Comparison of ENCODE assay signal across 14 cellular contexts in genomic region chr10:17474595-17474994, GRCh38. TPM values are rescaled to one million over a fixed set of nuclear protein-coding genes. Genes with fewer than 3 reads are reported as not detected.
DNase-seq lines count a peak whose midpoint lies in the region; ATAC-seq and TF ChIP-seq lines count a peak whose summit lies in the region.
"Had no signal": no experiment of that assay in that cellular context is flagged by ENCODE, and none has a peak within 500 bp of the region (broad histone marks: within the 10 kb centered on the region; RNA-seq: fewer than 3 reads in every experiment).

No MANE protein-coding gene starts in this region.

- no peak overlapping the region for H2AK5ac ChIP-seq in trophoblast cell (ENCODE audit: low read length)

- H3K36me3 ChIP-seq in adipocyte (ENCODE audit: control insufficient read depth, insufficient read depth, low read length, severe bottlenecking) (no peaks in the 10 kb centered on the region), lower lobe of right lung (no peaks in the 10 kb centered on the region), trophoblast cell (ENCODE audit: control insufficient read depth in 1 of 2, insufficient read depth in 2 of 2, low read length in 2 of 2) (no peaks in the 10 kb centered on the region)
- H3K36me3 ChIP-seq: neural progenitor cell, Peyer's patch had no signal

- no peak overlapping the region for H4K12ac ChIP-seq in trophoblast cell (ENCODE audit: low read depth, low read length)

- ATAC-seq in lower lobe of right lung: no peak

- H3K79me1 ChIP-seq in trophoblast cell (ENCODE audit: low read length): no peaks in the 10 kb centered on the region

- no peak overlapping the region for H2BK120ac ChIP-seq in trophoblast cell (ENCODE audit: insufficient read depth, low read length, poor library complexity)

- H3K4ac ChIP-seq in trophoblast cell (ENCODE audit: low read depth, low read length): no peak overlapping the region

- no peak overlapping the region for H3K27ac Mint-ChIP-seq in T-helper 2 cell treated with Interferon-gamma antibody and Interleukin-4, amounts not matched to agents 5 μg/mL and 100 μg/mL, for 36 hours
- H3K27ac Mint-ChIP-seq: neural progenitor cell had no signal

- H2BK12ac ChIP-seq in trophoblast cell (ENCODE audit: low read length): no peak overlapping the region

- H3K36me3 Mint-ChIP-seq in T-helper 2 cell treated with Interferon-gamma antibody and Interleukin-4, amounts not matched to agents 5 μg/mL and 100 μg/mL, for 36 hours (ENCODE audit: low read depth): no peaks in the 10 kb centered on the region
- H3K36me3 Mint-ChIP-seq: neural progenitor cell had no signal

- no peak overlapping the region for H4K91ac ChIP-seq in trophoblast cell (ENCODE audit: low read depth, low read length)

- H3K14ac ChIP-seq in trophoblast cell (ENCODE audit: low read length): no peak overlapping the region

- H3K79me2 ChIP-seq in trophoblast cell (ENCODE audit: control insufficient read depth, insufficient read depth, low read length, poor library complexity): no peaks in the 10 kb centered on the region

- 0 out of 2 replicates have a peak, but pooled peaks have one; percentile 20 for TF ChIP-seq CTCF in LNCaP clone FGC (IDR thresholded peaks at IDR 0.05; ENCODE audit: control insufficient read depth, extremely low read depth, insufficient read depth)
- TF ChIP-seq CTCF in lower lobe of right lung (IDR thresholded peaks at IDR 0.05): peak; percentile 9

- peaks cover 4% of the 10 kb centered on the region for H3K9me3 Mint-ChIP-seq in T-helper 2 cell treated with Interferon-gamma antibody and Interleukin-4, amounts not matched to agents 5 μg/mL and 100 μg/mL, for 36 hours

- H3K4me3 Mint-ChIP-seq in T-helper 2 cell treated with Interferon-gamma antibody and Interleukin-4, amounts not matched to agents 5 μg/mL and 100 μg/mL, for 36 hours: no peak overlapping the region
- H3K4me3 Mint-ChIP-seq: neural progenitor cell had no signal

- H3K23ac ChIP-seq in trophoblast cell (ENCODE audit: low read length): no peak overlapping the region

- H3K4me3 ChIP-seq in LNCaP clone FGC (ENCODE audit: low read depth, low read length): no peak overlapping the region
- no peak overlapping the region for H3K4me3 ChIP-seq in adipocyte (ENCODE audit: low read length)
- no peak overlapping the region for H3K4me3 ChIP-seq in lower lobe of right lung
- H3K4me3 ChIP-seq in trophoblast cell (ENCODE audit: low read depth, low read length): no peak overlapping the region
- H3K4me3 ChIP-seq: neural progenitor cell, Peyer's patch had no signal

- DNase-seq in EH (ENCODE audit: low read depth) (peak; percentile 35), LNCaP clone FGC (ENCODE audit: low read depth) (peak; percentile 32), adipocyte (ENCODE audit: low read depth) (peak; percentile 27), lower lobe of right lung (no peak), hypothalamus (lab: John Stamatoyannopoulos, UW) (no peak), trophoblast cell (no peak)
- no peak for DNase-seq in T-helper 2 cell treated with Interferon-gamma antibody and Interleukin-4, amounts not matched to agents 5 μg/mL and 100 μg/mL, for 36 hours (ENCODE audit: low spot score)
- DNase-seq: activated CD8-positive, alpha-beta memory T cell treated with anti-CD3 and anti-CD28 coated beads, Interleukin-2, amount 50 U/mL, for 48 hours; amygdala; islet precursor cell; NCI-H187; Peyer's patch; stimulated activated CD4-positive, alpha-beta T cell treated with anti-CD3 and anti-CD28 coated beads, Interleukin-15, amount 100 ng/mL, for 24 hours had no signal

- H3K4me1 Mint-ChIP-seq in T-helper 2 cell treated with Interferon-gamma antibody and Interleukin-4, amounts not matched to agents 5 μg/mL and 100 μg/mL, for 36 hours (ENCODE audit: low read depth): peaks cover 7% of the 10 kb centered on the region
- H3K4me1 Mint-ChIP-seq: neural progenitor cell had no signal

- H2AFZ ChIP-seq in trophoblast cell (ENCODE audit: insufficient read depth, low read length, poor library complexity): no peak overlapping the region
- H2AFZ ChIP-seq: neural progenitor cell had no signal

- H3K9ac ChIP-seq in adipocyte (ENCODE audit: low read length) (no peak overlapping the region), trophoblast cell (ENCODE audit: low read length) (no peak overlapping the region)
- H3K9ac ChIP-seq: neural progenitor cell had no signal

- H4K8ac ChIP-seq in trophoblast cell (ENCODE audit: low read depth, low read length): no peak overlapping the region

- H3K9me3 ChIP-seq in adipocyte (ENCODE audit: control insufficient read depth, low read length): no peaks in the 10 kb centered on the region
- no peaks in the 10 kb centered on the region for H3K9me3 ChIP-seq in lower lobe of right lung
- peaks cover 2% of the 10 kb centered on the region for H3K9me3 ChIP-seq in trophoblast cell (ENCODE audit: insufficient read depth, low read depth, low read length)
- H3K9me3 ChIP-seq: Peyer's patch had no signal

- peaks cover 25% of the 10 kb centered on the region for H3K27me3 ChIP-seq in adipocyte (replicated peaks; ENCODE audit: control insufficient read depth, insufficient read depth, low read length)
- no peaks in the 10 kb centered on the region for H3K27me3 ChIP-seq in lower lobe of right lung (ENCODE audit: low read depth)
- no peaks in the 10 kb centered on the region for H3K27me3 ChIP-seq in trophoblast cell (ENCODE audit: insufficient read depth, low read length)
- H3K27me3 ChIP-seq: neural progenitor cell, Peyer's patch had no signal

- no peak overlapping the region for H3K27ac ChIP-seq in lower lobe of right lung
- no peak overlapping the region for H3K27ac ChIP-seq in trophoblast cell (ENCODE audit: low read depth, low read length)
- H3K27ac ChIP-seq: neural progenitor cell, Peyer's patch had no signal

- H3K4me1 ChIP-seq in adipocyte (ENCODE audit: control insufficient read depth, insufficient read depth, low read length) (peaks cover 3% of the 10 kb centered on the region), lower lobe of right lung (no peaks in the 10 kb centered on the region), trophoblast cell (ENCODE audit: control insufficient read depth in 1 of 2, insufficient read depth in 2 of 2, low read length in 2 of 2) (no peaks in the 10 kb centered on the region)
- H3K4me1 ChIP-seq: neural progenitor cell, Peyer's patch had no signal

- H3K18ac ChIP-seq in trophoblast cell (ENCODE audit: low read length): no peak overlapping the region

- H3K4me2 ChIP-seq in trophoblast cell (ENCODE audit: low read length): no peak overlapping the region
- H3K4me2 ChIP-seq: neural progenitor cell had no signal

- no peak overlapping the region for H2BK5ac ChIP-seq in trophoblast cell (ENCODE audit: low read depth, low read length, poor library complexity)

- H3K27me3 Mint-ChIP-seq in T-helper 2 cell treated with Interferon-gamma antibody and Interleukin-4, amounts not matched to agents 5 μg/mL and 100 μg/mL, for 36 hours (ENCODE audit: low read depth): peaks cover 24% of the 10 kb centered on the region

- intact Hi-C loops in lower lobe of right lung (cut with DNase I): no loop called here

- no CpG with 5 or more reads among the region's 4 CpGs for WGBS in trophoblast cell (ENCODE audit: extremely low coverage, insufficient coverage, insufficient read length)

RNA-seq across cellular contexts. Expression of gene ST8SIA6, which starts 20.2 kb away (rescaled TPM):
- total RNA-seq in lower lobe of right lung: 12.5 TPM
- 0.07 and 0.11 TPM in 2 replicates for polyA plus RNA-seq in trophoblast cell (2013)
- total RNA-seq: Peyer's patch had no signal

Comparison
In these comparisons a context has a peak if more than half of its experiments do, and no peak if none do; other contexts are left out.
1. DNase-seq: peak in EH (single experiment), LNCaP clone FGC (single experiment) and adipocyte (single experiment); none in lower lobe of right lung (single experiment), hypothalamus (0 of 51), trophoblast cell (0 of 2) and T-helper 2 cell treated with Interferon-gamma antibody and Interleukin-4, amounts not matched to agents 5 μg/mL and 100 μg/mL, for 36 hours (single experiment).